Comparison of ENCODE assay signal across 8 cellular contexts in the genomic region with DNA sequence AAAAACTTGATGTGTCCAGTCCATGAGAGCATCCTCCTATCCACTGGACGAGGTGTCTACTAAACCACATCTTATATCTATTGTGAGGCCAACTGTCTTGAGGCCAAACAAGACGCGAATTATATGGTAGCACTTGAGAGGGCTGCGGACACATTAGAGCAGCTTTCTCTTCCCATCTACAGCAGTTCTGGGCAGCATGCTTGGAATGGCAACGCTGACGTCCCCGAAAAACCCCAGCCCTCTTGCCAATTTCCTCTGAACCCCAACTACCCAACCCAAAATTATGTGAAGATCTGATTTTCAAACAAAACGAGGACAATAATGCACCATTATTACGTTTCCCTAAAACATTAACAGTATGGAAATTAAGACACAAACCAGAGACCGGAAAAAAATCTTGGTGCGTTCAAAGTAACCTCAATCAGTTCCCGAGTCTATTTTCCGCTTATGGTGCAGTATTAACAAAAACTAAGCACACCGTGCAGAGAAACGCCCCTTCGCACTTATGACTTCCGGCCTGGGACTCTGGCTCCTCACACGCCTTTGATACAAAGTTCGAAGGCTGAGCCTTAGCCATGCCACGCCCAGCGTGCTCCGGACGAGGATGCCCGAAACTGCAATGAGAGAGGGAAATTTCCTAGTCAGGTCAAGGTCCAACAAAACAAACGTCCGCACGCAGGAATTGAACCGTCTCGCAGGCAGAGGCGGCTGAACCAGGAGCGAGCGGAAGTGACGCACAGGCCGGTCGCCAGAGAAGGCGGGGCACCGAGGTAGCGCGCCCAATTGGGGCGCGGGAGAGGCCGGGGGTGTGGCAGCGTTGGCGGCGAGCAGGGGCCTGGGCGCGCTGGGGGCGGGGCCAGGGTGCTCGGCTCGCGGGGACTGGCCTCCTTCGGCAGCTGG. TPM values are rescaled to one million over a fixed set of nuclear protein-coding genes. Genes with fewer than 3 reads are reported as not detected.
DNase-seq lines count a peak whose midpoint lies in the region; ATAC-seq lines count a peak whose summit lies in the region.

No MANE protein-coding gene starts in this region.

- ATAC-seq in GM21360 (IDR thresholded peaks at IDR 0.05; ENCODE audit: unreplicated experiment): peak; percentile 84

- H3K27ac ChIP-seq in CD4-positive, alpha-beta memory T cell (ENCODE audit: low read depth, low read length): peak overlapping the region; percentile 92
- peak overlapping the region; percentile 95 for H3K27ac ChIP-seq in effector memory CD4-positive, alpha-beta T cell (ENCODE audit: insufficient read depth, low read length, poor library complexity, severe bottlenecking)

- intact Hi-C loops in CD4-positive, alpha-beta memory T cell (cut with micrococcal nuclease): loop anchor here (1.0 kb wide), 5 partner anchors 17 to 406 kb away; a partner anchor contains a TSS

- POLR2A ChIA-PET in CD4-positive, alpha-beta memory T cell (lab: Charles Lee; ENCODE audit: partially characterized antibody): interaction anchor here (1.0 to 4.8 kb wide), 5 partner anchors 10 to 85 kb away, joined by 3 to 48 read pairs (median 5); a partner anchor contains a TSS

- no peaks in the 10 kb centered on the region for H3K27me3 Mint-ChIP-seq in CD4-positive, alpha-beta memory T cell

- peak overlapping the region; percentile 84 to 90 for H3K4me3 ChIP-seq in CD4-positive, alpha-beta memory T cell (ENCODE audit: low read length in 2 of 2)
- peak overlapping the region; percentile 97 for H3K4me3 ChIP-seq in effector memory CD4-positive, alpha-beta T cell (ENCODE audit: insufficient read depth, low read depth, low read length, poor library complexity, severe bottlenecking)

- CTCF ChIA-PET in CD4-positive, alpha-beta memory T cell (lab: Charles Lee; ENCODE audit: partially characterized antibody): interaction anchor here (10.2 to 12.8 kb wide), 2 partner anchors 13 to 131 kb away, joined by 121 to 223 read pairs; no protein-coding TSS in a partner anchor

- peaks cover 0 to 9% of the 10 kb centered on the region in 2 donors for H3K36me3 Mint-ChIP-seq in CD4-positive, alpha-beta memory T cell

- H3K36me3 ChIP-seq in CD4-positive, alpha-beta memory T cell (ENCODE audit: insufficient read depth, low read length): no peaks in the 10 kb centered on the region
- no peaks in the 10 kb centered on the region for H3K36me3 ChIP-seq in effector memory CD4-positive, alpha-beta T cell (ENCODE audit: control insufficient read depth, insufficient read depth, low read length)

- peak overlapping the region; percentile 98 to 100 (median 100) for H3K27ac Mint-ChIP-seq in CD4-positive, alpha-beta memory T cell

- no peaks in the 10 kb centered on the region for H3K27me3 ChIP-seq in CD4-positive, alpha-beta memory T cell (ENCODE audit: insufficient read depth, low read length)
- H3K27me3 ChIP-seq in effector memory CD4-positive, alpha-beta T cell (replicated peaks; ENCODE audit: control insufficient read depth, insufficient read depth, low read length, poor library complexity, severe bottlenecking): no peaks in the 10 kb centered on the region

- peaks cover 40% of the 10 kb centered on the region for H3K4me1 ChIP-seq in CD4-positive, alpha-beta memory T cell (ENCODE audit: insufficient read depth, low read length)
- H3K4me1 ChIP-seq in effector memory CD4-positive, alpha-beta T cell (ENCODE audit: control insufficient read depth, insufficient read depth, low read length, poor library complexity, severe bottlenecking): peaks cover 10% of the 10 kb centered on the region

- peaks cover 0 to 2% (median 0%) of the 10 kb centered on the region in 8 donors for H3K9me3 Mint-ChIP-seq in CD4-positive, alpha-beta memory T cell

- DNase-seq in CD4-positive, alpha-beta memory T cell: peak; percentile 95 to 97 (median 96)
- DNase-seq in HT-29 (ENCODE audit: low spot score) (peak; percentile 98), lung microvascular endothelial cell (ENCODE audit: low read depth in 2 of 2) (peak; percentile 98)
- peak; percentile 93 for DNase-seq in NK-92 treated with Interleukin-12 subunit alpha and Interleukin-12 subunit beta, amount 100 ng/mL, for 24 hours (lab: John Stamatoyannopoulos, UW)
- peak; percentile 91 to 93 for DNase-seq in activated CD8-positive, alpha-beta memory T cell treated with anti-CD3 and anti-CD28 coated beads for 4 hours (ENCODE audit: low read depth in 2 of 2)
- peak; percentile 90 to 93 (median 93) for DNase-seq in effector memory CD4-positive, alpha-beta T cell
- peak; percentile 93 to 95 (median 93) for DNase-seq in stimulated activated CD4-positive, alpha-beta T cell treated with anti-CD3 and anti-CD28 coated beads, TNF-alpha, amount 100 ng/mL, for 4 hours (ENCODE audit: low read depth in 3 of 3)

- H3K4me3 Mint-ChIP-seq in CD4-positive, alpha-beta memory T cell: peak overlapping the region; percentile 93 to 99 (median 96)

- H3K9me3 ChIP-seq in CD4-positive, alpha-beta memory T cell (ENCODE audit: control insufficient read depth in 1 of 2, low read length in 2 of 2): no peaks in the 10 kb centered on the region
- H3K9me3 ChIP-seq in effector memory CD4-positive, alpha-beta T cell (ENCODE audit: control insufficient read depth, low read length): no peaks in the 10 kb centered on the region

- H3K4me1 Mint-ChIP-seq in CD4-positive, alpha-beta memory T cell: peaks cover 16 to 45% (median 25%) of the 10 kb centered on the region in 4 donors

RNA-seq across cellular contexts. Expression of a gene that starts 0.5 kb away (rescaled TPM):
- 10 to 100 TPM; 20.3 to 22.8 TPM for total RNA-seq in CD4-positive, alpha-beta memory T cell
- 10 to 100 TPM; 22.9 to 25.3 TPM for polyA plus RNA-seq in CD4-positive, alpha-beta memory T cell
- total RNA-seq in HT-29 (2014; rRNA removed; shearing (Covaris generic)): 57.0 and 105 TPM in 2 replicates
- 22.9 and 37.7 TPM in 2 replicates for total RNA-seq in lung microvascular endothelial cell

RNA-seq across cellular contexts. Expression of a gene that starts 54.6 kb away (rescaled TPM):
- 10 to 100 TPM; 30.1 to 30.7 TPM for total RNA-seq in CD4-positive, alpha-beta memory T cell
- polyA plus RNA-seq in CD4-positive, alpha-beta memory T cell: 10 to 100 TPM; 49.7 to 54.2 TPM
- total RNA-seq in HT-29 (2014; rRNA removed; shearing (Covaris generic)): 5.9 and 10.1 TPM in 2 replicates
- 10.2 and 16.1 TPM in 2 replicates for total RNA-seq in lung microvascular endothelial cell

Comparison
In these comparisons a context has a peak if more than half of its experiments do, and no peak if none do; other contexts are left out.
1. Peak in every context shown above with its lines: DNase-seq, ATAC-seq, H3K4me3 ChIP-seq and H3K27ac ChIP-seq.